Comparison of ENCODE assay signal across 19 cellular contexts in the genomic region with DNA sequence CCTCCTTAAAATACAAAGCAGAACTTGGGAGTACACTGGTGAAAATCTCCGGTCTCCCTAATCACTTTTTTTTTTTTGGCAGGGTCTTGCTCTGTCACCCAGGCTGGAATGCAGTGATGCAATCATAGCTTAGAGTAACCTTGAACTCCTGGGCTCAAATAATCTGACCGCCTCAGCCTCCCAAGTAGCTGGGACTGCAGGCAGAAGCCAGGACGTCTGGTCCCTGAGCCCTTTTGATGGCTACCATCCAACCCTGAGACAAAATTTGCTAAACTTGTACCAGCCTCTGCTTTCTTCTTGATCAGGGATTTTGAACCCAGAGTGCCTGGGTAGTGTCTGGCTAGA. TPM values are rescaled to one million over a fixed set of nuclear protein-coding genes. Genes with fewer than 3 reads are reported as not detected.
DNase-seq lines count a peak whose midpoint lies in the region; ATAC-seq, FAIRE-seq and TF ChIP-seq lines count a peak whose summit lies in the region.
"Had no signal": no experiment of that assay in that cellular context is flagged by ENCODE, and none has a peak within 500 bp of the region (broad histone marks: within the 10 kb centered on the region; RNA-seq: fewer than 3 reads in every experiment).

No MANE protein-coding gene starts in this region.

- WGBS in liver: 12% methylated on average over 3 of the region's 3 CpGs

- no peak overlapping the region for H3K9ac ChIP-seq in liver (ENCODE audit: low read depth in 1 of 2, low read length in 2 of 2)

- H3K36me3 ChIP-seq in liver (ENCODE audit: control insufficient read depth in 4 of 4, insufficient read depth in 3 of 4, low read depth in 1 of 4, low read length in 3 of 4): no peaks in the 10 kb centered on the region
- H3K36me3 ChIP-seq: SJSA1 had no signal

- ATAC-seq in GM19324 (IDR thresholded peaks at IDR 0.05; ENCODE audit: low FRiP score, unreplicated experiment) (no peak), HG02970 (IDR thresholded peaks at IDR 0.05; ENCODE audit: low FRiP score, unreplicated experiment) (no peak)
- ATAC-seq: stimulated activated naive CD8-positive, alpha-beta T cell treated with anti-CD3 and anti-CD28 coated beads, Interleukin-15, Interleukin-2, amounts not matched to agents 100 U/mL and 50 U/mL, for 24 hours had no signal

- TF ChIP-seq CTCF in AG10803 (conservative IDR thresholded peaks at IDR 0.05; ENCODE audit: low read length) (no peak), choroid plexus epithelial cell (conservative IDR thresholded peaks at IDR 0.05; ENCODE audit: low read depth, low read length) (no peak), liver (IDR thresholded peaks at IDR 0.05; ENCODE audit: low read depth, low read length, missing input control) (no peak)

- no peak for TF ChIP-seq RAD21 in Ishikawa (IDR thresholded peaks at IDR 0.05; ENCODE audit: low read depth)
- no peak for TF ChIP-seq RAD21 in liver (IDR thresholded peaks at IDR 0.05)

- H3K27me3 ChIP-seq in liver (ENCODE audit: control insufficient read depth in 4 of 4, insufficient read depth in 4 of 4, low read length in 3 of 4): no peaks in the 10 kb centered on the region
- H3K27me3 ChIP-seq: SJSA1 had no signal

- TF ChIP-seq EP300 in Ishikawa (IDR thresholded peaks at IDR 0.05; ENCODE audit: borderline replicate concordance): no peak

- H3K27ac ChIP-seq in liver (ENCODE audit: low read depth in 1 of 2, low read length in 2 of 2): no peak overlapping the region
- H3K27ac ChIP-seq: HL-60, SJSA1 had no signal

- H3K9me3 ChIP-seq in liver (ENCODE audit: control insufficient read depth in 4 of 4, low read length in 3 of 4): no peaks in the 10 kb centered on the region
- H3K9me3 ChIP-seq: SJSA1 had no signal

- H3K4me1 ChIP-seq in liver (ENCODE audit: control insufficient read depth in 4 of 4, insufficient read depth in 4 of 4, low read length in 3 of 4): peaks cover 6 to 11% (median 7%) of the 10 kb centered on the region in 4 donors
- H3K4me1 ChIP-seq: SJSA1 had no signal

- FAIRE-seq in GM19239 (lab: Jason Lieb, UNC): no peak

- no peak overlapping the region for H3K4me3 ChIP-seq in AG10803 (ENCODE audit: low read length)
- H3K4me3 ChIP-seq in choroid plexus epithelial cell (ENCODE audit: low read depth, low read length): no peak overlapping the region
- no peak overlapping the region for H3K4me3 ChIP-seq in liver (ENCODE audit: low read depth in 1 of 3, low read length in 3 of 3)
- H3K4me3 ChIP-seq: SJSA1 had no signal

- DNase-seq in AG10803 (ENCODE audit: low read depth) (peak; percentile 10), choroid plexus epithelial cell (ENCODE audit: low read depth) (peak; percentile 7), GM19239 (ENCODE audit: insufficient read length, low spot score) (no peak)
- no peak for DNase-seq in effector CD8-positive, alpha-beta T cell (lab: John Stamatoyannopoulos, UW)
- DNase-seq: activated CD8-positive, alpha-beta memory T cell treated with anti-CD3 and anti-CD28 coated beads, Interleukin-2, amount 50 U/mL, for 4 hours; activated naive CD4-positive, alpha-beta T cell treated with Interleukin-2 at 50 U/mL for 16 hours; cerebellar nuclear complex; kidney glomerular epithelial cell; NCI-H187 treated with DMSO at 0.1 percent for 48 hours; NCI-H510A; stimulated activated naive CD8-positive, alpha-beta T cell treated with anti-CD3 and anti-CD28 coated beads, Interleukin-15, Interleukin-2, amounts not matched to agents 100 U/mL and 50 U/mL, for 24 hours had no signal

TF ChIP-seq in Ishikawa, 13 proteins besides CTCF, POLR2A, EP300 and RAD21:
- TF ChIP-seq NFIC (IDR thresholded peaks at IDR 0.05) (no peak), TEAD4 (IDR thresholded peaks at IDR 0.05) (peak; percentile 46), CEBPB (IDR thresholded peaks at IDR 0.05) (peak; percentile 87)

TF ChIP-seq in liver, 16 proteins besides CTCF, POLR2A, EP300 and RAD21:
- TF ChIP-seq FOXA1 (IDR thresholded peaks at IDR 0.05) (no peak), FOXA2 (IDR thresholded peaks at IDR 0.05) (no peak), HNF4G (IDR thresholded peaks at IDR 0.05) (peak; percentile 18), SP1 (IDR thresholded peaks at IDR 0.05) (peak; percentile 36), JUND (IDR thresholded peaks at IDR 0.05) (peak; percentile 44 to 50), NR2F2 (IDR thresholded peaks at IDR 0.05) (peak; percentile 27), GABPA (IDR thresholded peaks at IDR 0.05 in 1 of 2, conservative IDR thresholded peaks at IDR 0.05 in 1 of 2) (no peak), HNF4A (conservative IDR thresholded peaks at IDR 0.05) (peak; percentile 72 to 77), RXRA (IDR thresholded peaks at IDR 0.05) (peak; percentile 60 to 68), YY1 (IDR thresholded peaks at IDR 0.05) (peak; percentile 19), TAF1 (conservative IDR thresholded peaks at IDR 0.05) (no peak)
- TF ChIP-seq, protein P1, sequence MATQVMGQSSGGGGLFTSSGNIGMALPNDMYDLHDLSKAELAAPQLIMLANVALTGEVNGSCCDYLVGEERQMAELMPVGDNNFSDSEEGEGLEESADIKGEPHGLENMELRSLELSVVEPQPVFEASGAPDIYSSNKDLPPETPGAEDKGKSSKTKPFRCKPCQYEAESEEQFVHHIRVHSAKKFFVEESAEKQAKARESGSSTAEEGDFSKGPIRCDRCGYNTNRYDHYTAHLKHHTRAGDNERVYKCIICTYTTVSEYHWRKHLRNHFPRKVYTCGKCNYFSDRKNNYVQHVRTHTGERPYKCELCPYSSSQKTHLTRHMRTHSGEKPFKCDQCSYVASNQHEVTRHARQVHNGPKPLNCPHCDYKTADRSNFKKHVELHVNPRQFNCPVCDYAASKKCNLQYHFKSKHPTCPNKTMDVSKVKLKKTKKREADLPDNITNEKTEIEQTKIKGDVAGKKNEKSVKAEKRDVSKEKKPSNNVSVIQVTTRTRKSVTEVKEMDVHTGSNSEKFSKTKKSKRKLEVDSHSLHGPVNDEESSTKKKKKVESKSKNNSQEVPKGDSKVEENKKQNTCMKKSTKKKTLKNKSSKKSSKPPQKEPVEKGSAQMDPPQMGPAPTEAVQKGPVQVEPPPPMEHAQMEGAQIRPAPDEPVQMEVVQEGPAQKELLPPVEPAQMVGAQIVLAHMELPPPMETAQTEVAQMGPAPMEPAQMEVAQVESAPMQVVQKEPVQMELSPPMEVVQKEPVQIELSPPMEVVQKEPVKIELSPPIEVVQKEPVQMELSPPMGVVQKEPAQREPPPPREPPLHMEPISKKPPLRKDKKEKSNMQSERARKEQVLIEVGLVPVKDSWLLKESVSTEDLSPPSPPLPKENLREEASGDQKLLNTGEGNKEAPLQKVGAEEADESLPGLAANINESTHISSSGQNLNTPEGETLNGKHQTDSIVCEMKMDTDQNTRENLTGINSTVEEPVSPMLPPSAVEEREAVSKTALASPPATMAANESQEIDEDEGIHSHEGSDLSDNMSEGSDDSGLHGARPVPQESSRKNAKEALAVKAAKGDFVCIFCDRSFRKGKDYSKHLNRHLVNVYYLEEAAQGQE (IDR thresholded peaks at IDR 0.05): no peak
- TF ChIP-seq, protein P2, sequence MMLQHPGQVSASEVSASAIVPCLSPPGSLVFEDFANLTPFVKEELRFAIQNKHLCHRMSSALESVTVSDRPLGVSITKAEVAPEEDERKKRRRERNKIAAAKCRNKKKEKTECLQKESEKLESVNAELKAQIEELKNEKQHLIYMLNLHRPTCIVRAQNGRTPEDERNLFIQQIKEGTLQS (IDR thresholded peaks at IDR 0.05): peak; percentile 62
- TF ChIP-seq, protein P3, sequence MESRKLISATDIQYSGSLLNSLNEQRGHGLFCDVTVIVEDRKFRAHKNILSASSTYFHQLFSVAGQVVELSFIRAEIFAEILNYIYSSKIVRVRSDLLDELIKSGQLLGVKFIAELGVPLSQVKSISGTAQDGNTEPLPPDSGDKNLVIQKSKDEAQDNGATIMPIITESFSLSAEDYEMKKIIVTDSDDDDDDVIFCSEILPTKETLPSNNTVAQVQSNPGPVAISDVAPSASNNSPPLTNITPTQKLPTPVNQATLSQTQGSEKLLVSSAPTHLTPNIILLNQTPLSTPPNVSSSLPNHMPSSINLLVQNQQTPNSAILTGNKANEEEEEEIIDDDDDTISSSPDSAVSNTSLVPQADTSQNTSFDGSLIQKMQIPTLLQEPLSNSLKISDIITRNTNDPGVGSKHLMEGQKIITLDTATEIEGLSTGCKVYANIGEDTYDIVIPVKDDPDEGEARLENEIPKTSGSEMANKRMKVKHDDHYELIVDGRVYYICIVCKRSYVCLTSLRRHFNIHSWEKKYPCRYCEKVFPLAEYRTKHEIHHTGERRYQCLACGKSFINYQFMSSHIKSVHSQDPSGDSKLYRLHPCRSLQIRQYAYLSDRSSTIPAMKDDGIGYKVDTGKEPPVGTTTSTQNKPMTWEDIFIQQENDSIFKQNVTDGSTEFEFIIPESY (IDR thresholded peaks at IDR 0.05): no peak
- TF ChIP-seq, protein P4, sequence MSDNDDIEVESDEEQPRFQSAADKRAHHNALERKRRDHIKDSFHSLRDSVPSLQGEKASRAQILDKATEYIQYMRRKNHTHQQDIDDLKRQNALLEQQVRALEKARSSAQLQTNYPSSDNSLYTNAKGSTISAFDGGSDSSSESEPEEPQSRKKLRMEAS (IDR thresholded peaks at IDR 0.05): no peak
TF ChIP-seq in liver: peak in this region for 8.

RNA-seq across cellular contexts. Expression of a gene that starts 4.1 kb away (rescaled TPM):
- under 1 TPM; under 0.01 to 0.14 TPM for total RNA-seq in liver
- polyA plus RNA-seq in liver: under 1 TPM in 1 of 2 donors, not detected in 1; 0.01 TPM
- total RNA-seq: OCI-LY7, SJSA1 had no signal
- polyA plus RNA-seq: AG04450 had no signal

Comparison
In these comparisons a context has a peak if more than half of its experiments do, and no peak if none do; other contexts are left out.
1. DNase-seq: peak in AG10803 (single experiment) and choroid plexus epithelial cell (single experiment); none in GM19239 (single experiment) and effector CD8-positive, alpha-beta T cell (single experiment).